ENCODE assay signal across 15 cellular contexts in genomic region chr10:44874176-44874575, GRCh38. TPM values are rescaled to one million over a fixed set of nuclear protein-coding genes. Genes with fewer than 3 reads are reported as not detected.
"Had no signal": no experiment of that assay in that cellular context is flagged by ENCODE, and none has a peak within 500 bp of the region (broad histone marks: within the 10 kb centered on the region; RNA-seq: fewer than 3 reads in every experiment).

No MANE protein-coding gene starts in this region.

- H3K9me3 Mint-ChIP-seq: activated CD4-positive, alpha-beta T cell treated with anti-CD3 and anti-CD28 coated beads, Interleukin-2, amount 10 ng/mL, durations not matched to agents 24 days and 14 days; activated T-helper 2 cell treated with anti-CD3 and anti-CD28 coated beads, Interferon-gamma antibody, Interleukin-2, Interleukin-4, amounts not matched to agents 10 μg/mL and 5 μg/mL and 100 μg/mL, durations not matched to agents 14 hours and 24 hours and 36 hours; immature natural killer cell; WTC11 had no signal

- DNase-seq: activated CD4-positive, alpha-beta T cell treated with anti-CD3 and anti-CD28 coated beads, Interleukin-2, amount 10 ng/mL, durations not matched to agents 24 days and 14 days; activated CD8-positive, alpha-beta memory T cell treated with anti-CD3 and anti-CD28 coated beads for 24 hours; activated naive CD4-positive, alpha-beta T cell treated with anti-CD3 and anti-CD28 coated beads, Interleukin-2, amount 50 U/mL, for 16 hours; amniotic stem cell; glutamatergic neuron; immature natural killer cell; left lung; mesenchymal stem cell; SHP77; transverse colon had no signal

- H3K4me3 ChIP-seq: left lung, skin epidermis, transverse colon had no signal

- H3K27ac ChIP-seq: left lung, skin epidermis, transverse colon had no signal

- H3K27me3 ChIP-seq: transverse colon had no signal

- H3K4me3 Mint-ChIP-seq: activated CD4-positive, alpha-beta T cell treated with anti-CD3 and anti-CD28 coated beads, Interleukin-2, amount 10 ng/mL, durations not matched to agents 24 days and 14 days; immature natural killer cell; WTC11 had no signal

- H3K36me3 Mint-ChIP-seq: immature natural killer cell, WTC11 had no signal

- H3K36me3 ChIP-seq: left lung, transverse colon had no signal

- H3K9me3 ChIP-seq: left lung, transverse colon had no signal

- H3K27ac Mint-ChIP-seq: activated CD4-positive, alpha-beta T cell treated with anti-CD3 and anti-CD28 coated beads, Interleukin-2, amount 10 ng/mL, durations not matched to agents 24 days and 14 days; activated T-helper 2 cell treated with anti-CD3 and anti-CD28 coated beads, Interferon-gamma antibody, Interleukin-2, Interleukin-4, amounts not matched to agents 10 μg/mL and 5 μg/mL and 100 μg/mL, durations not matched to agents 14 hours and 24 hours and 36 hours; immature natural killer cell; WTC11 had no signal

RNA-seq across cellular contexts. Expression of gene TMEM72, which starts 37.0 kb away (rescaled TPM):
- total RNA-seq: activated CD4-positive, alpha-beta T cell treated with anti-CD3 and anti-CD28 coated beads, Interleukin-2, amount 10 ng/mL, durations not matched to agents 24 days and 14 days; activated T-helper 2 cell treated with anti-CD3 and anti-CD28 coated beads, Interferon-gamma antibody, Interleukin-2, Interleukin-4, amounts not matched to agents 10 μg/mL and 5 μg/mL and 100 μg/mL, durations not matched to agents 14 hours and 24 hours and 36 hours; osteocyte; T-helper 1 cell treated with Interleukin-12 subunit alpha and Interleukin-12 subunit beta and Interleukin-4 antibody, amounts not matched to agents 30 ng/mL and 1 ng/mL, for 36 hours; WTC11 had no signal
